10 cellular contexts compared by ENCODE assay signal in the genomic region with DNA sequence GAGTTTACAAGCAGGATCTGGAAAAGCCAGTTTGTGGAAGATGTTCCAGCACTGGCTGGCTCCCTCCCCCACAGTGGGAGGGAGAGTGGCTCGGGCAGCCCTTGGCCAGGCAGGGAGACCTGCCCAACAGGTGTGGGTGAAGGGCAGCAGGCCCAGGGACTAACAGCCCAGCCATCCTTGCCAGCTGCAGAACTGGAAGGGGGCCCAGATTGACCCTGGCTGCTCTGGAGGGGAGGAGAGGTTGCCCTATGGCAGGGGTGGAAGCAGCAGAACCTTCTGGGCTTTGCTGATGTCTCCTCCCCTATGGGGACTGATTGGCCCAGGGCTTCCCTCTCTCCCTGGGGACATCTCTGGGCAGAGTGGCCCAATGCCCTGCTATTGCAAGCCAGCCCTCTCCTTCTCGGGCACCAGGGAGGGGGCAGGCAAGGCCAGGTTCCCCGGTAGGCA. TPM values are rescaled to one million over a fixed set of nuclear protein-coding genes. Genes with fewer than 3 reads are reported as not detected.
DNase-seq lines count a peak whose midpoint lies in the region; ATAC-seq, FAIRE-seq and TF ChIP-seq lines count a peak whose summit lies in the region.
"Had no signal": no experiment of that assay in that cellular context is flagged by ENCODE, and none has a peak within 500 bp of the region (broad histone marks: within the 10 kb centered on the region; RNA-seq: fewer than 3 reads in every experiment).

No MANE protein-coding gene starts in this region.

- peaks cover 5% of the 10 kb centered on the region; the same call in 1 of the 2 replicates for H3K4me1 ChIP-seq in Karpas-422 (ENCODE audit: low read length)

- no peak overlapping the region for H3K9ac ChIP-seq in Karpas-422 (ENCODE audit: low read length)

- peak; percentile 86 for ATAC-seq in esophagus mucosa
- no peak for ATAC-seq in activated naive CD8-positive, alpha-beta T cell treated with anti-CD3 and anti-CD28 coated beads, Interleukin-2, amount 50 U/mL, for 24 hours

- H3K27me3 ChIP-seq in Karpas-422 (ENCODE audit: low read length) = no peaks in the 10 kb centered on the region
- H3K27me3 ChIP-seq: dorsolateral prefrontal cortex had no signal

- peak overlapping the region; percentile 30 for H3K27ac Mint-ChIP-seq in Calu3 (ENCODE audit: unreplicated experiment)
- peak overlapping the region; percentile 63 for H3K27ac Mint-ChIP-seq in osteocyte (ENCODE audit: unreplicated experiment)
- no peak overlapping the region for H3K27ac Mint-ChIP-seq in activated naive CD8-positive, alpha-beta T cell treated with anti-CD3 and anti-CD28 coated beads, Interleukin-2, amount 50 U/mL, for 24 hours

- TF ChIP-seq CTCF in Calu3 (IDR thresholded peaks at IDR 0.05; ENCODE audit: unreplicated experiment) = no peak
- TF ChIP-seq CTCF in osteocyte (IDR thresholded peaks at IDR 0.05) = no peak
- no peak for TF ChIP-seq CTCF in D721Med (IDR thresholded peaks at IDR 0.05; ENCODE audit: insufficient read depth, missing control alignments)

- H3K4me3 ChIP-seq in Karpas-422 (ENCODE audit: low read length) = no peak overlapping the region
- H3K4me3 ChIP-seq: dorsolateral prefrontal cortex had no signal

- H3K36me3 Mint-ChIP-seq in Calu3 (ENCODE audit: insufficient read depth, unreplicated experiment) = peaks cover 5% of the 10 kb centered on the region
- H3K36me3 Mint-ChIP-seq in osteocyte (ENCODE audit: unreplicated experiment) = no peaks in the 10 kb centered on the region
- H3K36me3 Mint-ChIP-seq in activated naive CD8-positive, alpha-beta T cell treated with anti-CD3 and anti-CD28 coated beads, Interleukin-2, amount 50 U/mL, for 24 hours (ENCODE audit: low read depth) = no peaks in the 10 kb centered on the region

- no peaks in the 10 kb centered on the region for H3K9me3 ChIP-seq in Karpas-422 (ENCODE audit: low read length)

- no peak overlapping the region for H3K4me2 ChIP-seq in Karpas-422 (ENCODE audit: low read depth, low read length, poor library complexity, severe bottlenecking)

- H3K9me3 Mint-ChIP-seq in Calu3 (ENCODE audit: low read depth, unreplicated experiment) (no peaks in the 10 kb centered on the region), osteocyte (ENCODE audit: unreplicated experiment) (no peaks in the 10 kb centered on the region)
- no peaks in the 10 kb centered on the region for H3K9me3 Mint-ChIP-seq in activated naive CD8-positive, alpha-beta T cell treated with anti-CD3 and anti-CD28 coated beads, Interleukin-2, amount 50 U/mL, for 24 hours

- H3K79me2 ChIP-seq in Karpas-422 (ENCODE audit: low read length) = no peaks in the 10 kb centered on the region

- no peak overlapping the region for H2AFZ ChIP-seq in Karpas-422 (ENCODE audit: low read length)

- FAIRE-seq in D721Med (lab: Jason Lieb, UNC) = no peak
- FAIRE-seq: islet of Langerhans had no signal

- BruUV-seq in Calu3 (replicated peaks; lab: Mats Ljungman, UMichigan) = no TSS peak

- H3K27me3 Mint-ChIP-seq in Calu3 (ENCODE audit: unreplicated experiment) (no peaks in the 10 kb centered on the region), osteocyte (ENCODE audit: unreplicated experiment) (no peaks in the 10 kb centered on the region)
- no peaks in the 10 kb centered on the region for H3K27me3 Mint-ChIP-seq in activated naive CD8-positive, alpha-beta T cell treated with anti-CD3 and anti-CD28 coated beads, Interleukin-2, amount 50 U/mL, for 24 hours

- intact Hi-C loops in Calu3 (cut with micrococcal nuclease; ENCODE audit: unreplicated experiment) = no loop called here

- no peaks in the 10 kb centered on the region for H3K36me3 ChIP-seq in Karpas-422 (ENCODE audit: insufficient read depth, low read length)

- no peak overlapping the region for H3K27ac ChIP-seq in Karpas-422 (ENCODE audit: low read length)

- no peaks in the 10 kb centered on the region; the same call in 1 of the 2 replicates for H4K20me1 ChIP-seq in Karpas-422 (ENCODE audit: insufficient read depth, low read depth, low read length)

- no peaks in the 10 kb centered on the region for H3K9me2 ChIP-seq in Karpas-422 (replicated peaks; ENCODE audit: insufficient read depth, low read length)

- DNase-seq in Calu3 (peak; percentile 86), NCI-H510A (lab: John Stamatoyannopoulos, UW) (peak; percentile 91), osteocyte (ENCODE audit: extremely low spot score, unreplicated experiment) (no peak), Karpas-422 (no peak), D721Med (ENCODE audit: insufficient read length, low spot score) (no peak)
- no peak for DNase-seq in activated naive CD8-positive, alpha-beta T cell treated with anti-CD3 and anti-CD28 coated beads, Interleukin-2, amount 50 U/mL, for 24 hours
- no peak for DNase-seq in stimulated activated CD4-positive, alpha-beta T cell treated with anti-CD3 and anti-CD28 coated beads, Interleukin-1b, Interleukin-23, amount 100 ng/mL, for 48 hours
- DNase-seq: dorsolateral prefrontal cortex had no signal

- CTCF ChIA-PET in Calu3 (lab: Charles Lee) = interaction anchor here (0.6 to 1.9 kb wide), 3 partner anchors 16 to 89 kb away, joined by 3 to 4 read pairs (median 3); no protein-coding TSS in a partner anchor

- H3K4me3 Mint-ChIP-seq in Calu3 (ENCODE audit: low read depth, unreplicated experiment) = peak overlapping the region; percentile 23
- H3K4me3 Mint-ChIP-seq in osteocyte (ENCODE audit: unreplicated experiment) = no peak overlapping the region
- no peak overlapping the region for H3K4me3 Mint-ChIP-seq in activated naive CD8-positive, alpha-beta T cell treated with anti-CD3 and anti-CD28 coated beads, Interleukin-2, amount 50 U/mL, for 24 hours

- H3K4me1 Mint-ChIP-seq in Calu3 (ENCODE audit: low read depth, unreplicated experiment) (peaks cover 42% of the 10 kb centered on the region), osteocyte (ENCODE audit: unreplicated experiment) (peaks cover 20% of the 10 kb centered on the region)
- H3K4me1 Mint-ChIP-seq in activated naive CD8-positive, alpha-beta T cell treated with anti-CD3 and anti-CD28 coated beads, Interleukin-2, amount 50 U/mL, for 24 hours = peaks cover 6% of the 10 kb centered on the region

RNA-seq across cellular contexts. Expression of a gene that starts 20.5 kb away (rescaled TPM):
- total RNA-seq in Calu3 (2022) (30.1 and 33.1 TPM in 2 replicates), esophagus mucosa (14.2 TPM), osteocyte (107 and 120 TPM in 2 replicates)
- 11.8 and 22.2 TPM in 2 replicates for total RNA-seq in Karpas-422 (2014; rRNA removed; shearing (Covaris generic); ENCODE audit: low replicate concordance)

Comparison
In these comparisons a context has a peak if more than half of its experiments do, and no peak if none do; other contexts are left out.
1. DNase-seq: peak in Calu3 (single experiment) and NCI-H510A (single experiment); none in osteocyte (single experiment), activated naive CD8-positive, alpha-beta T cell treated with anti-CD3 and anti-CD28 coated beads, Interleukin-2, amount 50 U/mL, for 24 hours (single experiment), stimulated activated CD4-positive, alpha-beta T cell treated with anti-CD3 and anti-CD28 coated beads, Interleukin-1b, Interleukin-23, amount 100 ng/mL, for 48 hours (single experiment), Karpas-422 (single experiment) and D721Med (single experiment).